ENCODE assay signal across 21 cellular contexts in genomic region chr7:53984776-53985175, GRCh38.
DNase-seq lines count a peak whose midpoint lies in the region; ATAC-seq and TF ChIP-seq lines count a peak whose summit lies in the region.
"Had no signal": no experiment of that assay in that cellular context is flagged by ENCODE, and none has a peak within 500 bp of the region (broad histone marks: within the 10 kb centered on the region; RNA-seq: fewer than 3 reads in every experiment).

No MANE protein-coding gene starts in this region.

- no peak overlapping the region for H2BK15ac ChIP-seq in neuronal stem cell (ENCODE audit: low read length)

- 0 out of 2 replicates have a peak overlapping the region, but pooled peaks have one; percentile 14 for H3K4me2 ChIP-seq in OCI-LY1 (ENCODE audit: low read length)
- no peak overlapping the region for H3K4me2 ChIP-seq in neuronal stem cell (ENCODE audit: insufficient read depth, low read length, poor library complexity, severe bottlenecking)

- H4K8ac ChIP-seq in neuronal stem cell (ENCODE audit: low read depth, low read length), result no peak overlapping the region

- no peak overlapping the region for H3K14ac ChIP-seq in neuronal stem cell (ENCODE audit: low read length)

- no peak overlapping the region for H3K9ac ChIP-seq in OCI-LY1 (ENCODE audit: low read length)
- no peak overlapping the region for H3K9ac ChIP-seq in neuronal stem cell (ENCODE audit: low read depth, low read length, poor library complexity)

- H2AK5ac ChIP-seq in neuronal stem cell (ENCODE audit: low read depth, low read length), result no peak overlapping the region

- H3K18ac ChIP-seq in neuronal stem cell (ENCODE audit: low read length), result no peak overlapping the region

- DNase-seq in Caki2 (ENCODE audit: low read depth), result peak; percentile 24
- DNase-seq in astrocyte of the hippocampus (ENCODE audit: low read depth, low spot score), result peak; percentile 7
- no peak for DNase-seq in neuronal stem cell (ENCODE audit: low spot score)
- no peak for DNase-seq in stimulated activated CD4-positive, alpha-beta T cell treated with anti-CD3 and anti-CD28 coated beads, Interleukin-2, amount 100 ng/mL, for 48 hours
- DNase-seq in G401 (ENCODE audit: low spot score), result no peak
- DNase-seq: activated CD4-positive, alpha-beta memory T cell treated with anti-CD3 and anti-CD28 coated beads for 36 hours; activated CD4-positive, alpha-beta T cell treated with anti-CD3 and anti-CD28 coated beads for 1 hour; activated naive CD4-positive, alpha-beta T cell treated with anti-CD3 and anti-CD28 coated beads, Interleukin-2, amount 10 ng/mL, durations not matched to agents 7 days and 5 days; CD4-positive, alpha-beta memory T cell; DMS 273 treated with DMSO at 0.1 percent for 48 hours; gastrocnemius medialis; IMR-90; mucosa of descending colon; stimulated activated naive CD4-positive, alpha-beta T cell; T-helper 2 cell had no signal

- H4K91ac ChIP-seq in neuronal stem cell (ENCODE audit: low read depth, low read length, poor library complexity), result no peak overlapping the region

- no peaks in the 10 kb centered on the region for H4K20me1 ChIP-seq in OCI-LY1 (ENCODE audit: insufficient read depth, low read length)

- no peak overlapping the region for H3K4ac ChIP-seq in neuronal stem cell (ENCODE audit: low read length)

- peak overlapping the region; percentile 66 for H2BK5ac ChIP-seq in neuronal stem cell (ENCODE audit: low read length)

- no CpG with 5 or more reads among the region's 4 CpGs for WGBS in neuronal stem cell (ENCODE audit: extremely low coverage in 2 of 2, insufficient read length in 2 of 2, insufficient replicate concordance in 1 of 2), 2 donors

- no peak for ATAC-seq in GM18520 (IDR thresholded peaks at IDR 0.05; ENCODE audit: unreplicated experiment)
- ATAC-seq: gastrocnemius medialis; mucosa of descending colon; natural killer cell treated with Interleukin-12 subunit alpha and Interleukin-12 subunit beta and Interleukin-15 and Interleukin-18, amount 100 ng/mL, for 72 hours had no signal

- H2BK12ac ChIP-seq in neuronal stem cell (ENCODE audit: low read length), result no peak overlapping the region

- no peak overlapping the region for H2AFZ ChIP-seq in OCI-LY1 (ENCODE audit: low read length)
- H2AFZ ChIP-seq in neuronal stem cell (ENCODE audit: low read length), result no peak overlapping the region

- in situ Hi-C loops in Caki2 (cut with HindIII; ENCODE audit: low pct_unique_long_range_greater_than_20kb, low sequenced_read_pairs), result no loop called here
- in situ Hi-C loops in G401 (cut with HindIII; ENCODE audit: low sequenced_read_pairs), result no loop called here

- no peaks in the 10 kb centered on the region for H3F3A ChIP-seq in OCI-LY1 (ENCODE audit: insufficient read depth, low read length)

- H3K79me2 ChIP-seq in OCI-LY1 (ENCODE audit: insufficient read depth, low read length), result no peaks in the 10 kb centered on the region

- TF ChIP-seq CTCF in OCI-LY1 (IDR thresholded peaks at IDR 0.05; ENCODE audit: low read length), result no peak

- H3K27me3 ChIP-seq in OCI-LY1 (ENCODE audit: insufficient read depth, low read length) (no peaks in the 10 kb centered on the region), neuronal stem cell (ENCODE audit: control insufficient read depth in 3 of 3, insufficient read depth in 3 of 3, low read depth in 1 of 3, low read length in 3 of 3) (no peaks in the 10 kb centered on the region)
- H3K27me3 ChIP-seq: adrenal gland, gastrocnemius medialis had no signal

- H3K9me3 ChIP-seq in OCI-LY1 (ENCODE audit: low read length), result no peaks in the 10 kb centered on the region
- H3K9me3 ChIP-seq in neuronal stem cell (replicated peaks in 1 of 2; ENCODE audit: control insufficient read depth in 2 of 2, insufficient read depth in 1 of 2, low read depth in 1 of 2, low read length in 2 of 2), result no peaks in the 10 kb centered on the region
- H3K9me3 ChIP-seq: adrenal gland, gastrocnemius medialis had no signal

- no peak overlapping the region for H2BK120ac ChIP-seq in neuronal stem cell (ENCODE audit: low read depth, low read length)

- H3K36me3 ChIP-seq in OCI-LY1 (ENCODE audit: insufficient read depth, low read length), result no peaks in the 10 kb centered on the region
- no peaks in the 10 kb centered on the region for H3K36me3 ChIP-seq in neuronal stem cell (replicated peaks in 1 of 2; ENCODE audit: control insufficient read depth in 2 of 2, insufficient read depth in 2 of 2, low read length in 2 of 2)
- H3K36me3 ChIP-seq: adrenal gland, gastrocnemius medialis had no signal

- no peak overlapping the region for H3K27ac ChIP-seq in OCI-LY1 (ENCODE audit: low read depth, low read length, poor library complexity, severe bottlenecking)
- no peak overlapping the region for H3K27ac ChIP-seq in neuronal stem cell (replicated peaks; ENCODE audit: low read length)
- H3K27ac ChIP-seq: gastrocnemius medialis, SK-N-MC had no signal

- no peak overlapping the region for H3K4me3 ChIP-seq in OCI-LY1 (ENCODE audit: low read depth, low read length, poor library complexity, severe bottlenecking)
- no peak overlapping the region for H3K4me3 ChIP-seq in neuronal stem cell (ENCODE audit: low read length in 2 of 2)
- H3K4me3 ChIP-seq: adrenal gland, gastrocnemius medialis, lung, mucosa of descending colon, SK-N-MC had no signal

- no peaks in the 10 kb centered on the region for H3K79me1 ChIP-seq in neuronal stem cell (ENCODE audit: low read depth, low read length)

- no peak overlapping the region for H3K23ac ChIP-seq in neuronal stem cell (ENCODE audit: low read depth, low read length, poor library complexity)

- no peaks in the 10 kb centered on the region for H3K9me2 ChIP-seq in OCI-LY1 (ENCODE audit: low read depth, low read length)

- H3K4me1 ChIP-seq in OCI-LY1 (ENCODE audit: insufficient read depth, low read length, severe bottlenecking), result no peaks in the 10 kb centered on the region
- H3K4me1 ChIP-seq in neuronal stem cell (ENCODE audit: control insufficient read depth in 2 of 2, insufficient read depth in 1 of 2, low read depth in 1 of 2, low read length in 2 of 2), result peaks cover 0 to 2% of the 10 kb centered on the region in 2 donors
- H3K4me1 ChIP-seq: adrenal gland, gastrocnemius medialis had no signal

Comparison
In these comparisons a context has a peak if more than half of its experiments do, and no peak if none do; other contexts are left out.
1. DNase-seq: peak in Caki2 (single experiment) and astrocyte of the hippocampus (single experiment); none in neuronal stem cell (single experiment), stimulated activated CD4-positive, alpha-beta T cell treated with anti-CD3 and anti-CD28 coated beads, Interleukin-2, amount 100 ng/mL, for 48 hours (0 of 2) and G401 (single experiment).